In the genomic region with DNA sequence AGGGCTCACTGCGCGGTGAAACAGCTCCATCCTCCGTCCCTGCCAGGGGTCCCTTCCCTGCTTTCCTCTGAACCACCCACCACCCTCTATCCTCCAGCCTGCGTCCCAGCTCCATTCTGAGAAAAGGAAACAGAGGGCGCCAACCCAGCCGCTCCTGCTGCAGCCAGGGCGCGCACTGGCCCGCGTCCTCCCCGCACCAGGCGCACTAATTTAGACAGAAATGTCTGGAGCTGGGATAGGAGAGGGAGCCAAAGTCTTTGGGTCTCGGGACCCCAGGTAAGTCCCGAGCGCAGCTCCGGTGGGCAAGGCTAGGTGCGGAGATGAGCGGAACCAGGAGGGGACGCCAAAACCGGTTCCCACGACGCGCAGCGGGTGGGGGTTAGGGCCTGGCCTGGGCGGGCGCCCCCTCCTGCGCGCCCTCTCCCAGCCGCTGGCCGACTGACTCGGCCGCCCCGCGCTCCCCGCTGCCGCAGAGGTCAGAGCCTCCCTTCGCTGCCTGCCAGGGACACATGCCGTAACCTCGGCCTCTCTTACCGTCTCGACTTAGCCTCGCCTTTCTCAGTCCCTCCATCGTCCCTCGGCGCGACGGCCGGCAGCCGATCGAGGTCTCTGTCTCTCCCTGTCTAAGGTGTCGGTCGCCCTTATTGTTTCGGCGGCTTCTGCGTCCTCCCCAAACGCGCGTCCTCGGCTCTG, we compare ENCODE assay signal across 8 cellular contexts. TPM values are rescaled to one million over a fixed set of nuclear protein-coding genes. Genes with fewer than 3 reads are reported as not detected.
DNase-seq lines count a peak whose midpoint lies in the region; ATAC-seq, FAIRE-seq and TF ChIP-seq lines count a peak whose summit lies in the region.

No MANE protein-coding gene starts in this region.

- no peak overlapping the region for H2BK15ac ChIP-seq in H1 (ENCODE audit: low read length)

- H3K14ac ChIP-seq in H1 (ENCODE audit: insufficient read length): no peak overlapping the region

- TF ChIP-seq POLR2A in H1 (IDR thresholded peaks at IDR 0.05; ENCODE audit: control extremely low read depth in 1 of 2, low read depth in 2 of 2, low read length in 2 of 2) (no peak), uterus (IDR thresholded peaks at IDR 0.05) (peak in 1 of 2 donors; percentile 13)

- no peak overlapping the region for H2BK12ac ChIP-seq in H1 (ENCODE audit: low read depth, low read length)

- no peak overlapping the region for H3K56ac ChIP-seq in H1 (replicated peaks; ENCODE audit: insufficient read length, low read depth, low read length)

- no peak for ATAC-seq in HG03460 (IDR thresholded peaks at IDR 0.05; ENCODE audit: unreplicated experiment)

- peaks cover 31% of the 10 kb centered on the region for H3K23me2 ChIP-seq in H1 (ENCODE audit: low read depth, low read length)

- no peak overlapping the region for H3K23ac ChIP-seq in H1 (ENCODE audit: insufficient read length)

- H2BK120ac ChIP-seq in H1 (replicated peaks; ENCODE audit: low read depth, low read length): no peak overlapping the region

- peaks cover 26% of the 10 kb centered on the region; the same call in 1 of the 2 replicates for H3F3A ChIP-seq in PC-9 (ENCODE audit: insufficient read depth, low read depth)

- peak overlapping the region; percentile 63; the same call in 1 of the 2 replicates for H2BK5ac ChIP-seq in H1 (ENCODE audit: low read depth, low read length)

- CTCF ChIA-PET in PC-9 (lab: Charles Lee) (no interaction called here), H1 (lab: Charles Lee; ENCODE audit: partially characterized antibody) (interaction anchor here (0.6 to 3.7 kb wide), 15 partner anchors 10 to 383 kb away, joined by 3 to 42 read pairs (median 4); no protein-coding TSS in a partner anchor)

- H4K8ac ChIP-seq in H1 (ENCODE audit: extremely low read depth, insufficient read depth, low read length): no peak overlapping the region

- H3K4me3 ChIP-seq in PC-9: peak overlapping the region; percentile 87
- H3K4me3 ChIP-seq in H1 (ENCODE audit: extremely low read depth in 1 of 4, insufficient read depth in 2 of 4, low read depth in 3 of 4, low read length in 4 of 4): peak overlapping the region; percentile 61 to 74 (median 68)
- H3K4me3 ChIP-seq in uterus: peak overlapping the region; percentile 66 to 79

- TF ChIP-seq EP300 in H1 (IDR thresholded peaks at IDR 0.05; ENCODE audit: borderline replicate concordance in 1 of 2, low read depth in 2 of 2, low read length in 2 of 2): no peak

- peak; percentile 1 to 24; a peak in 2 of 4 replicates for TF ChIP-seq RAD21 in H1 (IDR thresholded peaks at IDR 0.05 in 1 of 2, conservative IDR thresholded peaks at IDR 0.05 in 1 of 2; ENCODE audit: low read depth in 2 of 2, low read length in 2 of 2)

- TF ChIP-seq CTCF in PC-9 (conservative IDR thresholded peaks at IDR 0.05): no peak
- peak; percentile 34 to 45 (median 36) for TF ChIP-seq CTCF in H1 (IDR thresholded peaks at IDR 0.05; ENCODE audit: control extremely low read depth in 1 of 3, insufficient read depth in 1 of 3, low read depth in 1 of 3, low read length in 3 of 3)
- TF ChIP-seq CTCF in uterus (IDR thresholded peaks at IDR 0.05): peak in 2 of 4 experiments; percentile 11 to 12

- H3K79me1 ChIP-seq in H1 (ENCODE audit: low read depth, low read length): no peaks in the 10 kb centered on the region

- H3K27me3 ChIP-seq in PC-9 (ENCODE audit: insufficient read depth, low read depth) (no peaks in the 10 kb centered on the region), H1 (replicated peaks in 1 of 4; ENCODE audit: control insufficient read depth in 3 of 4, extremely low read depth in 1 of 4, insufficient read depth in 3 of 4, low read length in 3 of 4) (peaks cover 4 to 59% (median 39%) of the 10 kb centered on the region in 4 experiments), uterus (no peaks in the 10 kb centered on the region)

- BruUV-seq in PC-9 (replicated peaks; lab: Mats Ljungman, UMichigan): no TSS peak

- no peak for FAIRE-seq in H1 (lab: Jason Lieb, UNC)

- H3K4me2 ChIP-seq in PC-9: peak overlapping the region; percentile 92
- peak overlapping the region; percentile 82 to 96 for H3K4me2 ChIP-seq in H1 (ENCODE audit: insufficient read depth in 1 of 2, low read depth in 2 of 2, low read length in 2 of 2)

- DNase-seq in PC-9 (peak in 1 of 2 experiments; percentile 28), H1 (ENCODE audit: low read depth in 1 of 2, low spot score in 2 of 2) (peak in 1 of 2 experiments; percentile 81), midbrain (lab: John Stamatoyannopoulos, UW) (peak; percentile 71), uterus (peak in 1 of 2 donors; percentile 22), NCI-H1930 (lab: John Stamatoyannopoulos, UW) (no peak), DMS153 treated with DMSO at 0.1 percent for 48 hours (lab: John Stamatoyannopoulos, UW; ENCODE audit: unreplicated experiment) (no peak)

- POLR2A ChIA-PET in PC-9 (lab: Charles Lee; ENCODE audit: unreplicated experiment) (interaction anchor here (0.6 kb wide), 3 partner anchors 11 to 132 kb away, joined by 3 to 6 read pairs (median 3); no protein-coding TSS in a partner anchor), H1 (lab: Charles Lee; ENCODE audit: partially characterized antibody) (interaction anchor here (0.7 to 1.7 kb wide), 11 partner anchors 8 to 278 kb away, joined by 3 to 8 read pairs (median 4); no protein-coding TSS in a partner anchor)

- 1% methylated on average over 46 of the region's 59 CpGs; no CpG with 5 or more reads in 1 of the 2 experiments for WGBS in H1 (ENCODE audit: extremely low coverage in 1 of 2, insufficient coverage in 1 of 2, insufficient read length in 1 of 2, insufficient replicate concordance in 2 of 2, low coverage in 1 of 2, low lambda C conversion rate in 2 of 2, missing lambda C conversion rate in 1 of 2), 2 experiments

- H3K79me2 ChIP-seq in PC-9 (ENCODE audit: low read depth): peaks cover 40% of the 10 kb centered on the region
- no peaks in the 10 kb centered on the region for H3K79me2 ChIP-seq in H1 (ENCODE audit: control insufficient read depth in 1 of 2, insufficient read depth in 2 of 2, low read length in 2 of 2)

- H3K9me3 ChIP-seq in ES-I3 (ENCODE audit: control insufficient read depth, insufficient read depth, low read length): no peaks in the 10 kb centered on the region
- no peaks in the 10 kb centered on the region for H3K9me3 ChIP-seq in PC-9 (ENCODE audit: insufficient read depth, low read depth)
- H3K9me3 ChIP-seq in H1 (ENCODE audit: insufficient read depth in 2 of 2, low read depth in 1 of 2, low read length in 1 of 2): no peaks in the 10 kb centered on the region
- no peaks in the 10 kb centered on the region for H3K9me3 ChIP-seq in uterus

- H3K9me2 ChIP-seq in PC-9 (ENCODE audit: insufficient read depth): no peaks in the 10 kb centered on the region

- no peak overlapping the region for H2AK5ac ChIP-seq in H1 (ENCODE audit: low read depth, low read length)

- no peak overlapping the region; the same call in 1 of the 2 replicates for H3K18ac ChIP-seq in H1 (ENCODE audit: extremely low read depth, low read length)

- no peaks in the 10 kb centered on the region for H3K36me3 ChIP-seq in ES-I3 (ENCODE audit: insufficient read depth, low read length)
- H3K36me3 ChIP-seq in PC-9 (ENCODE audit: low read depth): no peaks in the 10 kb centered on the region
- no peaks in the 10 kb centered on the region for H3K36me3 ChIP-seq in H1 (ENCODE audit: control insufficient read depth in 2 of 4, insufficient read depth in 4 of 4, low read length in 3 of 4)
- H3K36me3 ChIP-seq in uterus: no peaks in the 10 kb centered on the region

- H3K4ac ChIP-seq in H1 (replicated peaks; ENCODE audit: insufficient read length, low read depth, low read length): no peak overlapping the region

- peaks cover 41% of the 10 kb centered on the region for H3K4me1 ChIP-seq in ES-I3 (ENCODE audit: insufficient read depth, low read length)
- peaks cover 39% of the 10 kb centered on the region for H3K4me1 ChIP-seq in PC-9 (replicated peaks; ENCODE audit: insufficient read depth)
- peaks cover 6 to 35% (median 13%) of the 10 kb centered on the region in 4 experiments for H3K4me1 ChIP-seq in H1 (replicated peaks in 1 of 4; ENCODE audit: control insufficient read depth in 3 of 4, insufficient read depth in 4 of 4, low read length in 3 of 4)
- peaks cover 3 to 11% of the 10 kb centered on the region in 2 donors for H3K4me1 ChIP-seq in uterus

- no peak overlapping the region for H2BK20ac ChIP-seq in H1 (ENCODE audit: low read length)

- peak overlapping the region; percentile 83; the same call in 1 of the 2 replicates for H3K9ac ChIP-seq in ES-I3 (ENCODE audit: low read depth, low read length)
- no peak overlapping the region for H3K9ac ChIP-seq in H1 (replicated peaks in 1 of 4; ENCODE audit: extremely low read depth in 1 of 4, low read depth in 3 of 4, low read length in 3 of 4)

- H2AFZ ChIP-seq in PC-9 (no peak overlapping the region), H1 (ENCODE audit: low read length) (peak overlapping the region; percentile 16; the same call in 1 of the 2 replicates)

- H4K5ac ChIP-seq in H1 (ENCODE audit: insufficient read length, low read depth, low read length): no peak overlapping the region

- intact Hi-C loops in PC-9 (cut with micrococcal nuclease; ENCODE audit: unreplicated experiment): loop anchor here (5.0 kb wide), 1 partner anchor 107 kb away; no protein-coding TSS in a partner anchor
- intact Hi-C loops in uterus (cut with DNase I; ENCODE audit: low total_unique reads): no loop called here

- H3K27ac ChIP-seq in PC-9: peak overlapping the region; percentile 46
- H3K27ac ChIP-seq in H1 (ENCODE audit: low read depth, low read length): no peak overlapping the region
- peak overlapping the region; percentile 55 to 80 for H3K27ac ChIP-seq in uterus

- H4K20me1 ChIP-seq in PC-9 (ENCODE audit: insufficient read depth): peaks cover 5% of the 10 kb centered on the region; the same call in 1 of the 2 replicates
- H4K20me1 ChIP-seq in H1 (replicated peaks in 1 of 2; ENCODE audit: control insufficient read depth in 1 of 2, insufficient read depth in 2 of 2, low read length in 2 of 2): peaks cover 3 to 7% of the 10 kb centered on the region in 2 experiments

- no peak overlapping the region for H4K91ac ChIP-seq in H1 (replicated peaks; ENCODE audit: insufficient read length, low read length)

RNA-seq across cellular contexts. Expression of a gene that starts 2.0 kb away (rescaled TPM):
- total RNA-seq in PC-9 (2021) (34.9 and 44.6 TPM in 2 replicates), uterus (10 to 100 TPM; 12.6 to 37.3 (median 19.4) TPM)
- total RNA-seq in H1 (2021; fragmentation: NEBNext Ultra II Directional; extraction: Animal tissue kit (Norgen Biotek cat#: 25700)): 5.6 and 7.4 TPM in 2 replicates
- polyA plus RNA-seq in H1 (2011; rRNA removed): 1.8 and 2.3 TPM in 2 replicates
- 2.2 TPM for polyA plus RNA-seq in H1 (2011; cell fraction: cytosol; rRNA removed)
- 2.4 TPM for polyA plus RNA-seq in H1 (2011; cell fraction: nucleus; rRNA removed)
- 4.4 to 6.6 TPM (median 4.5 TPM) in 4 replicates for polyA plus RNA-seq in H1 (2012, experiment 1 of 2)
- polyA plus RNA-seq in H1 (2012, experiment 2 of 2): 3.6 TPM
- polyA plus RNA-seq in H1 (2013, experiment 1 of 2): 8.6 TPM
- 8.6 TPM for polyA plus RNA-seq in H1 (2013, experiment 2 of 2)
- 0.34 and 0.41 TPM in 2 replicates for polyA minus RNA-seq in H1 (2011; rRNA and poly(A)+ RNA removed)
- polyA minus RNA-seq in H1 (2011; cell fraction: cytosol; rRNA and poly(A)+ RNA removed): 2.3 TPM
- polyA minus RNA-seq in H1 (2011; cell fraction: nucleus; rRNA and poly(A)+ RNA removed): 1.4 TPM

RNA-seq across cellular contexts. Expression of a gene that starts 24.0 kb away (rescaled TPM):
- 21.9 and 22.8 TPM in 2 replicates for total RNA-seq in PC-9 (2021)
- 16.4 and 16.9 TPM in 2 replicates for total RNA-seq in H1 (2021; fragmentation: NEBNext Ultra II Directional; extraction: Animal tissue kit (Norgen Biotek cat#: 25700))
- 20.5 and 20.8 TPM in 2 replicates for polyA plus RNA-seq in H1 (2011; rRNA removed)
- 17.4 TPM for polyA plus RNA-seq in H1 (2011; cell fraction: cytosol; rRNA removed)
- polyA plus RNA-seq in H1 (2011; cell fraction: nucleus; rRNA removed): 20.6 TPM
- 12.0 to 19.7 TPM (median 17.1 TPM) in 4 replicates for polyA plus RNA-seq in H1 (2012, experiment 1 of 2)
- 22.2 TPM for polyA plus RNA-seq in H1 (2012, experiment 2 of 2)
- polyA plus RNA-seq in H1 (2013, experiment 1 of 2): 17.9 TPM
- 20.4 TPM for polyA plus RNA-seq in H1 (2013, experiment 2 of 2)
- 21.6 and 22.8 TPM in 2 replicates for polyA minus RNA-seq in H1 (2011; rRNA and poly(A)+ RNA removed)
- 10.4 TPM for polyA minus RNA-seq in H1 (2011; cell fraction: cytosol; rRNA and poly(A)+ RNA removed)
- 13.4 TPM for polyA minus RNA-seq in H1 (2011; cell fraction: nucleus; rRNA and poly(A)+ RNA removed)
- 10 to 100 TPM; 14.1 to 35.9 (median 29.3) TPM for total RNA-seq in uterus
